1 cellular context compared by ENCODE assay signal in the genomic region with DNA sequence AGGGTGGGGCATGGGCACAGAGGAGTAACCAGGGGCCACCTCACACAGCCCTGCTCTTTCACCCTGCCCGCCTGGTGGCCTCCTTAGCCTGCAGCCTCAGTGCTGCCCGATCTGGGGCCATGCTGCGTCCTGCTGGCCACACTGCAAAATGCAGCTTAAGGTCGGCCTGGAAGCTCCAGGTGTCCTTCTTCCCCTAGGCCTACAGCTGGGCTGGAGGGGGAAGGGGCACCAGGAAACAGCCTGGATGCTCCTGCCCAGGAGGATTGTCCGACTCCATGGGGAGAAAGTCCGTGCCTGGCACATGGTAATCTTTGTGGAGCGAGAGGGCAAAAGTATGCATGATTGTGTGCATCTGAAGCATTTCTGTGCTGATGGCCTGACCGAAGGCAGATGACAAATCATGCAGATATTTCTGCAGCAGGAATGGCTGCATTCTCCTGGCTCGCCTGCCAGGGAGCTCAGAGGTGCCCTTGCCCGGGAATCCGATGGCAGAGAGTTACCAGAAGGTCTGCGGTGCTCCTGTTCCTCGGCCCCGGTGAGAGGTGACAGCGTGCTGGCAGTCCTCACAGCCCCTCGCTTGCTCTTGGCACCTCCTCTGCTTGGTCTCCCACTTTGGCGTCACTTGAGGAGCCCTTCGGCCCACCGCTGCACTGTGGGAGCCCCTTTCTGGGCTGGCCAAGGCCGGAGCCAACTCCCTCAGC.
TF ChIP-seq lines count a peak whose summit lies in the region.

No MANE protein-coding gene starts in this region.

TF ChIP-seq in K562, 482 proteins besides CTCF, POLR2A, EP300 and RAD21 (continued from another document):
- no peak for TF ChIP-seq RB1 (IDR thresholded peaks at IDR 0.05; ENCODE audit: low read depth)
- peak; percentile 28; the same call in 1 of the 2 replicates for TF ChIP-seq TFAP4 (CRISPR knock-in tag; IDR thresholded peaks at IDR 0.05; ENCODE audit: borderline replicate concordance)
- TF ChIP-seq ZNF217 (CRISPR knock-in tag; IDR thresholded peaks at IDR 0.05), result no peak
- TF ChIP-seq SREBF1 (IDR thresholded peaks at IDR 0.05; ENCODE audit: borderline replicate concordance, low read depth, low read length), result no peak
